Comparison of ENCODE assay signal across 8 cellular contexts in the genomic region with DNA sequence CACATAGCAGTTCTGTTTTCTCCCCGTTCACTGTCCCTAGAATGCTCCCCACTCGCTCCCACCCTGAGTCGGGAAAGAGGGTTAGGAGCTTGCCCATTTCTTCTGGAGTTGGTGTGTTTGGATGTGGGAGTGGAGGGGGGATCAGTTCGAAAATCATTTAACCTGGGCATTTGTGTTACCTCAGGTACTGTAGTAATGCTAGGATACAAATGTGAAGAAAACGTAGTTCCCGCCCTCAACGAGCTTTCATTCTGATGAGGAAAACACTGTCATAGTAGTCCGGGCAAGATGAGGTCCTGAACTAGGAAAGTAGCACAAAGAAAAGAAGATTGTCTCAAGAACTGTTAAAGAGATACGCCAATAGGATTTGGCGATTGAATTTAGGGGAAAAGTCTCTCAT. TPM values are rescaled to one million over a fixed set of nuclear protein-coding genes. Genes with fewer than 3 reads are reported as not detected.
DNase-seq lines count a peak whose midpoint lies in the region; ATAC-seq and TF ChIP-seq lines count a peak whose summit lies in the region.

No MANE protein-coding gene starts in this region.

- peak overlapping the region; percentile 100 for H3K4me3 Mint-ChIP-seq in activated CD4-positive, alpha-beta T cell treated with anti-CD3 and anti-CD28 coated beads, Interleukin-2, amount 10 ng/mL, durations not matched to agents 24 days and 14 days
- peak overlapping the region; percentile 99 for H3K4me3 Mint-ChIP-seq in activated naive CD8-positive, alpha-beta T cell treated with anti-CD3 and anti-CD28 coated beads for 36 hours

- H3K9me3 ChIP-seq in iPS-18c (ENCODE audit: control insufficient read depth, insufficient read depth, low read length) (no peaks in the 10 kb centered on the region), suprapubic skin (no peaks in the 10 kb centered on the region)

- DNase-seq in activated CD4-positive, alpha-beta T cell treated with anti-CD3 and anti-CD28 coated beads, Interleukin-2, amount 10 ng/mL, durations not matched to agents 24 days and 14 days = no peak
- no peak for DNase-seq in activated CD4-positive, alpha-beta T cell treated with anti-CD3 and anti-CD28 coated beads, Interleukin-2, amount 50 U/mL, for 48 hours
- DNase-seq in activated naive CD8-positive, alpha-beta T cell treated with anti-CD3 and anti-CD28 coated beads for 36 hours = no peak
- no peak for DNase-seq in suprapubic skin (ENCODE audit: low spot score in 2 of 2)
- DNase-seq in activated effector memory CD4-positive, alpha-beta T cell treated with anti-CD3 and anti-CD28 coated beads, Interleukin-2, amount 50 U/mL, for 16 hours = no peak
- no peak for DNase-seq in DMS114 treated with DMSO at 0.1 percent for 48 hours (lab: John Stamatoyannopoulos, UW; ENCODE audit: unreplicated experiment)

- peaks cover 2% of the 10 kb centered on the region for H3K27me3 Mint-ChIP-seq in activated CD4-positive, alpha-beta T cell treated with anti-CD3 and anti-CD28 coated beads, Interleukin-2, amount 10 ng/mL, durations not matched to agents 24 days and 14 days
- peaks cover 4% of the 10 kb centered on the region for H3K27me3 Mint-ChIP-seq in activated naive CD8-positive, alpha-beta T cell treated with anti-CD3 and anti-CD28 coated beads for 36 hours

- peaks cover 4% of the 10 kb centered on the region for H3K9me3 Mint-ChIP-seq in activated CD4-positive, alpha-beta T cell treated with anti-CD3 and anti-CD28 coated beads, Interleukin-2, amount 10 ng/mL, durations not matched to agents 24 days and 14 days
- H3K9me3 Mint-ChIP-seq in activated naive CD8-positive, alpha-beta T cell treated with anti-CD3 and anti-CD28 coated beads for 36 hours = peaks cover 1% of the 10 kb centered on the region

- H3K27ac Mint-ChIP-seq in activated CD4-positive, alpha-beta T cell treated with anti-CD3 and anti-CD28 coated beads, Interleukin-2, amount 10 ng/mL, durations not matched to agents 24 days and 14 days = peak overlapping the region; percentile 99
- H3K27ac Mint-ChIP-seq in activated naive CD8-positive, alpha-beta T cell treated with anti-CD3 and anti-CD28 coated beads for 36 hours = peak overlapping the region; percentile 97

- H3K36me3 ChIP-seq in suprapubic skin = peaks cover 64% of the 10 kb centered on the region

- no peak for TF ChIP-seq EP300 in suprapubic skin (IDR thresholded peaks at IDR 0.05)

- H3K27me3 ChIP-seq in suprapubic skin = no peaks in the 10 kb centered on the region

- 20% methylated on average over 10 of the region's 10 CpGs for WGBS in suprapubic skin

- peak overlapping the region; percentile 83 for H3K27ac ChIP-seq in suprapubic skin

- peaks cover 52% of the 10 kb centered on the region for H3K4me1 Mint-ChIP-seq in activated CD4-positive, alpha-beta T cell treated with anti-CD3 and anti-CD28 coated beads, Interleukin-2, amount 10 ng/mL, durations not matched to agents 24 days and 14 days
- peaks cover 52% of the 10 kb centered on the region for H3K4me1 Mint-ChIP-seq in activated naive CD8-positive, alpha-beta T cell treated with anti-CD3 and anti-CD28 coated beads for 36 hours

- peaks cover 88% of the 10 kb centered on the region for H3K36me3 Mint-ChIP-seq in activated CD4-positive, alpha-beta T cell treated with anti-CD3 and anti-CD28 coated beads, Interleukin-2, amount 10 ng/mL, durations not matched to agents 24 days and 14 days (ENCODE audit: low read depth)
- peaks cover 75% of the 10 kb centered on the region for H3K36me3 Mint-ChIP-seq in activated naive CD8-positive, alpha-beta T cell treated with anti-CD3 and anti-CD28 coated beads for 36 hours

- TF ChIP-seq CTCF in suprapubic skin (IDR thresholded peaks at IDR 0.05) = no peak

- no peak for ATAC-seq in GM21515 (IDR thresholded peaks at IDR 0.05; ENCODE audit: unreplicated experiment)

- peaks cover 37% of the 10 kb centered on the region for H3K4me1 ChIP-seq in suprapubic skin

- no peak for TF ChIP-seq POLR2A in suprapubic skin (IDR thresholded peaks at IDR 0.05)

- H3K4me3 ChIP-seq in iPS-18c (ENCODE audit: insufficient read depth, low read depth, low read length) (peak overlapping the region; percentile 98), suprapubic skin (peak overlapping the region; percentile 93)

- intact Hi-C loops in activated CD4-positive, alpha-beta T cell treated with anti-CD3 and anti-CD28 coated beads, Interleukin-2, amount 10 ng/mL, durations not matched to agents 24 days and 14 days (cut with micrococcal nuclease) = loop anchor here (2.0 to 5.0 kb wide), 3 partner anchors 60 to 1685 kb away; partner anchors contain the start of genes DLAT, SIK2 and ZW10

RNA-seq across cellular contexts. Expression of gene SDHD, which starts 0.5 kb away (rescaled TPM):
- 95.2 and 101 TPM in 2 replicates for total RNA-seq in activated CD4-positive, alpha-beta T cell treated with anti-CD3 and anti-CD28 coated beads, Interleukin-2, amount 10 ng/mL, durations not matched to agents 24 days and 14 days
- total RNA-seq in activated naive CD8-positive, alpha-beta T cell treated with anti-CD3 and anti-CD28 coated beads for 36 hours = 100 to 1,000 TPM; 118 to 128 TPM
- total RNA-seq in suprapubic skin = 100 to 1,000 TPM in 3 of 4 donors, 10 to 100 TPM in 1; 64.4 to 125 (median 109) TPM

RNA-seq across cellular contexts. Expression of gene TIMM8B, which starts 0.7 kb away (rescaled TPM):
- total RNA-seq in activated CD4-positive, alpha-beta T cell treated with anti-CD3 and anti-CD28 coated beads, Interleukin-2, amount 10 ng/mL, durations not matched to agents 24 days and 14 days = 86.3 and 89.7 TPM in 2 replicates
- 10 to 100 TPM; 75.5 to 80.0 TPM for total RNA-seq in activated naive CD8-positive, alpha-beta T cell treated with anti-CD3 and anti-CD28 coated beads for 36 hours
- total RNA-seq in suprapubic skin = 10 to 100 TPM; 15.0 to 48.4 (median 37.1) TPM

RNA-seq across cellular contexts. Expression of gene NKAPD1, which starts 13.1 kb away (rescaled TPM):
- 24.4 and 27.0 TPM in 2 replicates for total RNA-seq in activated CD4-positive, alpha-beta T cell treated with anti-CD3 and anti-CD28 coated beads, Interleukin-2, amount 10 ng/mL, durations not matched to agents 24 days and 14 days
- total RNA-seq in activated naive CD8-positive, alpha-beta T cell treated with anti-CD3 and anti-CD28 coated beads for 36 hours = 10 to 100 TPM; 28.5 to 31.7 TPM
- 10 to 100 TPM; 14.4 to 20.2 (median 17.1) TPM for total RNA-seq in suprapubic skin

RNA-seq across cellular contexts. Expression of gene PIH1D2, which starts 13.4 kb away (rescaled TPM):
- 0.21 and 0.59 TPM in 2 replicates for total RNA-seq in activated CD4-positive, alpha-beta T cell treated with anti-CD3 and anti-CD28 coated beads, Interleukin-2, amount 10 ng/mL, durations not matched to agents 24 days and 14 days
- under 1 TPM; 0.32 to 0.82 TPM for total RNA-seq in activated naive CD8-positive, alpha-beta T cell treated with anti-CD3 and anti-CD28 coated beads for 36 hours
- 1 to 10 TPM; 1.1 to 2.6 (median 2.3) TPM for total RNA-seq in suprapubic skin
